15 cellular contexts compared by ENCODE assay signal in the genomic region with DNA sequence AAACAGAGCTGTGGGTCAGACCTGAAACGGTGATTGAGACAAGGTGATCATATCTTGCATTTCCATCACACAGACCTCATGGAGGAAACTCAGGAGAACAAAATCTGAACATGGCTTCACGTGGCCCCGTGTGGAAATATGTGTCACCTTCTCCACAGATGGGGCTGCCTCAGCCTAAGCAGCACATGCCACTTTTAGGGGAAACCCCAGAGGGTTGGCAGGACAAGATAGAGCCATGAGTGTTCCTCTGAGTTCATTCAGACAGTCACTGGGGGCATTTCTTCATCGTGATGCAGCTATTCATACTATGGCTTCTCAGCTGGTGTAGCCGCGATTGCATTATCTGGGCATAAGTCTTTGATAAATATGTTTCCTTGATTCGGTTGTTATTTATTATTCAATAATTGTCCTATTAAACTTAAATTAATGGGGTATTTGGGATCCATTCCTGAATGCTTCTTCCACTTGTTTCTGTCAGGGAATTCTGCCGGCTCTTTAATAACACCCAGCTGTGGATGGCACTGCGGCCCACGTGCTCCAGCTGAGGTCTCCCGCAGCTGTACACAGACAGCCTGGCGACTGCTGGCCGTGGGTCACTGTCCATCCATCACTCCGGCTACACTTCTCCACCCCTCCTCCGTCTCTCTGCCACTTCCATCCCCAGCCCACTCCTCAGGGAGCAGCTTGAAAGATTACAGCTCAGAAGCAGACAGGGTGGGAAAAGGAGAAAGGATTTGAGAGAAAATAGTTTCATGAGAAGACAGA.
"Had no signal": no experiment of that assay in that cellular context is flagged by ENCODE, and none has a peak within 500 bp of the region (broad histone marks: within the 10 kb centered on the region; RNA-seq: fewer than 3 reads in every experiment).

No MANE protein-coding gene starts in this region.

- H3K27ac Mint-ChIP-seq: activated CD8-positive, alpha-beta T cell treated with anti-CD3 and anti-CD28 coated beads, Interleukin-2, amount 10 ng/mL, durations not matched to agents 7 days and 5 days; activated naive CD8-positive, alpha-beta T cell treated with anti-CD3 and anti-CD28 coated beads, Interleukin-2, amount 50 U/mL, for 24 hours; activated T-helper 1 cell treated with anti-CD3 and anti-CD28 coated beads, Interleukin-12 subunit alpha, Interleukin-12 subunit beta, Interleukin-2, Interleukin-4 antibody, amounts not matched to agents 30 ng/mL and 10 ng/mL and 1 ng/mL, durations not matched to agents 14 hours and 24 hours and 36 hours; T-cell; T-helper 2 cell treated with Interferon-gamma antibody and Interleukin-4, amounts not matched to agents 5 μg/mL and 100 μg/mL, for 36 hours had no signal

- H3K36me3 Mint-ChIP-seq: T-cell had no signal

- H3K4me3 Mint-ChIP-seq: activated CD8-positive, alpha-beta T cell treated with anti-CD3 and anti-CD28 coated beads, Interleukin-2, amount 10 ng/mL, durations not matched to agents 7 days and 5 days; activated naive CD8-positive, alpha-beta T cell treated with anti-CD3 and anti-CD28 coated beads, Interleukin-2, amount 50 U/mL, for 24 hours; activated T-helper 1 cell treated with anti-CD3 and anti-CD28 coated beads, Interleukin-12 subunit alpha, Interleukin-12 subunit beta, Interleukin-2, Interleukin-4 antibody, amounts not matched to agents 30 ng/mL and 10 ng/mL and 1 ng/mL, durations not matched to agents 14 hours and 24 hours and 36 hours; T-cell; T-helper 2 cell treated with Interferon-gamma antibody and Interleukin-4, amounts not matched to agents 5 μg/mL and 100 μg/mL, for 36 hours had no signal

- DNase-seq: activated CD4-positive, alpha-beta T cell treated with anti-CD3 and anti-CD28 coated beads for 1 hour; activated CD4-positive, alpha-beta T cell treated with anti-CD3 and anti-CD28 coated beads, Interleukin-2, amount 50 U/mL, for 1 hour; activated CD8-positive, alpha-beta T cell treated with anti-CD3 and anti-CD28 coated beads, Interleukin-2, amount 10 ng/mL, durations not matched to agents 7 days and 5 days; activated gamma-delta T cell; activated naive CD4-positive, alpha-beta T cell treated with anti-CD3 and anti-CD28 coated beads, Interleukin-2, amount 50 U/mL, for 16 hours; activated naive CD8-positive, alpha-beta T cell treated with anti-CD3 and anti-CD28 coated beads, Interleukin-2, amount 50 U/mL, for 24 hours; left ventricle myocardium inferior; occipital lobe; sigmoid colon; stimulated activated CD4-positive, alpha-beta T cell treated with anti-CD3 and anti-CD28 coated beads, Interleukin-4, amount 100 ng/mL, for 24 hours; stimulated activated naive CD8-positive, alpha-beta T cell treated with anti-CD3 and anti-CD28 coated beads, Interleukin-15, Interleukin-2, amounts not matched to agents 100 U/mL and 50 U/mL, for 24 hours; T-cell; thyroid gland had no signal

- H3K4me1 Mint-ChIP-seq: activated naive CD8-positive, alpha-beta T cell treated with anti-CD3 and anti-CD28 coated beads, Interleukin-2, amount 50 U/mL, for 24 hours; T-cell had no signal

- H3K27me3 Mint-ChIP-seq: activated naive CD8-positive, alpha-beta T cell treated with anti-CD3 and anti-CD28 coated beads, Interleukin-2, amount 50 U/mL, for 24 hours; T-cell had no signal

- ATAC-seq: activated CD8-positive, alpha-beta T cell treated with anti-CD3 and anti-CD28 coated beads, Interleukin-2, amount 10 ng/mL, durations not matched to agents 7 days and 5 days; activated naive CD8-positive, alpha-beta T cell treated with anti-CD3 and anti-CD28 coated beads, Interleukin-2, amount 50 U/mL, for 24 hours; stimulated activated naive CD8-positive, alpha-beta T cell treated with anti-CD3 and anti-CD28 coated beads, Interleukin-15, Interleukin-2, amounts not matched to agents 100 U/mL and 50 U/mL, for 24 hours; T-cell had no signal

- H3K9me3 Mint-ChIP-seq: activated naive CD8-positive, alpha-beta T cell treated with anti-CD3 and anti-CD28 coated beads, Interleukin-2, amount 50 U/mL, for 24 hours; activated T-helper 1 cell treated with anti-CD3 and anti-CD28 coated beads, Interleukin-12 subunit alpha, Interleukin-12 subunit beta, Interleukin-2, Interleukin-4 antibody, amounts not matched to agents 30 ng/mL and 10 ng/mL and 1 ng/mL, durations not matched to agents 14 hours and 24 hours and 36 hours; T-helper 2 cell treated with Interferon-gamma antibody and Interleukin-4, amounts not matched to agents 5 μg/mL and 100 μg/mL, for 36 hours had no signal
